Comparison of ENCODE assay signal across 2 cellular contexts in genomic region chr6:128638817-128639216, GRCh38.
TF ChIP-seq lines count a peak whose summit lies in the region.

No MANE protein-coding gene starts in this region.

TF ChIP-seq in HepG2, 621 proteins besides CTCF, POLR2A, EP300 and RAD21:
- TF ChIP-seq CEBPB (IDR thresholded peaks at IDR 0.05; ENCODE audit: borderline replicate concordance, low read depth, low read length) = peak; percentile 69
- no peak for TF ChIP-seq RXRA (CRISPR knock-in tag; IDR thresholded peaks at IDR 0.05)

TF ChIP-seq in IMR-90, 13 proteins besides CTCF, POLR2A, EP300 and RAD21:
- TF ChIP-seq BHLHE40 (IDR thresholded peaks at IDR 0.05; ENCODE audit: low read depth, low read length) = no peak
- TF ChIP-seq CEBPB (IDR thresholded peaks at IDR 0.05; ENCODE audit: low read depth, low read length) = peak; percentile 60
- no peak for TF ChIP-seq MAZ (IDR thresholded peaks at IDR 0.05; ENCODE audit: borderline replicate concordance, low read depth, low read length)
TF ChIP-seq in IMR-90: peak in this region for 1.
